Comparison of ENCODE assay signal across 12 cellular contexts in the genomic region with DNA sequence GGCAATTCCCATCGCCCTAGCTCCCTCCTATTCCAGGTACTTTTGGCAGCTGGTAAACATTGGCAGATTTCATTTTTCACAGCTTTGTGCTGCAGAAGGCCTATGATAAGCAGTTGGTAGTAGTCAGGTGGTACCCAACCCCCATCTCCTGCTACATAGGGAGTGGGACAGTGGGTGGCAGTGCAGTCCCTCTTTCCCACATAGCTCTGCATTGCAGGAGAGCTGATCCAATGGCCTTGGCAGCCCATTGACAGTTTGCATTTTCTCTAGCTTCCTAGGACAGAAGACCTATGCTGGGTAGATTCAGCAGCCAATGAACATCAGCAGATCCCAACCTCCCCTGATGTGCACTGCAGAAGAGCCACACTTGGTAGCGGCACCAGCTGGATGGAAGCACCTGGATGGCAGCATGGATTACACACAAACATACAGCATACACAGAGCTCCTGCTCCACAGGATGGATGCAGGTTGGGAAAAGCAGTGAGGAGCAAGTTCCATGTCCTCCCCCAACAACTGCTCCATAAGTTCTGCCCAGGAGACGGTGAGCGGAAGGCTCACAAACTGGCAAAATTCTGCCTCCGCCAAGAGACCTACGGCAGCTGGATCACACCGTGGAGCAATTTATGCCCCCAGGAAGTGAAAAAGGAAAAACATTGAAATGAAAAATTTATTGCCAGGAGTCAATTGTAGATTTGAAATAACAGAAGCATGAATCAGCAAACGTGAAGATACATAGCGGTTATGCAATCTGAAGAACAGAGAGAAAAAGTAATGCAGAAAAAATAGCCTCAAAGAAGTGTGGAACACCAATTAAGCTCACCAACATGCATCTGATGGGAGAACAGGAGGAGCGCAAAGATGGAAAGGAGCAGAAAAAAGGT.
DNase-seq lines count a peak whose midpoint lies in the region; ATAC-seq and TF ChIP-seq lines count a peak whose summit lies in the region.
"Had no signal": no experiment of that assay in that cellular context is flagged by ENCODE, and none has a peak within 500 bp of the region (broad histone marks: within the 10 kb centered on the region; RNA-seq: fewer than 3 reads in every experiment).

No MANE protein-coding gene starts in this region.

- in situ Hi-C loops in brain microvascular endothelial cell (cut with HindIII; ENCODE audit: low pct_ligation_motif_present, low sequenced_read_pairs), result no loop called here
- in situ Hi-C loops in ACHN (cut with HindIII; ENCODE audit: low pct_ligation_motif_present, low pct_unique_long_range_greater_than_20kb, low sequenced_read_pairs), result no loop called here

- no peaks in the 10 kb centered on the region for H3K9me3 ChIP-seq in CD4-positive, alpha-beta T cell (ENCODE audit: control insufficient read depth, low read length)
- H3K9me3 ChIP-seq: thoracic aorta had no signal

- no peak overlapping the region for H4K8ac ChIP-seq in mesendoderm (ENCODE audit: low read depth, low read length)

- no peak overlapping the region for H3K27ac ChIP-seq in CD4-positive, alpha-beta T cell (ENCODE audit: low read depth, low read length)
- H3K27ac ChIP-seq in brain microvascular endothelial cell (peak overlapping the region; percentile 27), mesendoderm (ENCODE audit: low read depth, low read length) (no peak overlapping the region)
- H3K27ac ChIP-seq: thoracic aorta had no signal

- H3K4me3 ChIP-seq in brain microvascular endothelial cell (ENCODE audit: low read depth, low read length), result no peak overlapping the region
- H3K4me3 ChIP-seq in mesendoderm (ENCODE audit: low read length), result no peak overlapping the region
- H3K4me3 ChIP-seq: thoracic aorta had no signal

- no peak overlapping the region for H2BK120ac ChIP-seq in mesendoderm (ENCODE audit: low read depth, low read length)

- no peak for DNase-seq in CD4-positive, alpha-beta T cell
- DNase-seq in HFFc6 (peak; percentile 20), brain microvascular endothelial cell (no peak), mesendoderm (peak; percentile 67), cortex of kidney (lab: John Stamatoyannopoulos, UW) (no peak), ACHN (no peak), dedifferentiated amniotic fluid mesenchymal stem cell (ENCODE audit: extremely low spot score) (no peak)
- DNase-seq: GF-D8, kidney, NCI-H524 had no signal

- POLR2A ChIA-PET in CD4-positive, alpha-beta T cell (lab: Charles Lee), result interaction anchor here (1.4 kb wide), 1 partner anchor 13 kb away, joined by 3 read pairs; no protein-coding TSS in a partner anchor

- no peaks in the 10 kb centered on the region for H3K4me1 ChIP-seq in mesendoderm (ENCODE audit: control insufficient read depth, low read depth, low read length)

- H2BK15ac ChIP-seq in mesendoderm (replicated peaks; ENCODE audit: low read depth), result no peak overlapping the region

- H3K4me2 ChIP-seq in mesendoderm (ENCODE audit: low read length), result no peak overlapping the region

- peak overlapping the region; percentile 21 for H3K27ac Mint-ChIP-seq in CD4-positive, alpha-beta T cell
- peak overlapping the region; percentile 32 for H3K27ac Mint-ChIP-seq in HFFc6

- TF ChIP-seq CTCF in CD4-positive, alpha-beta T cell (IDR thresholded peaks at IDR 0.05), result no peak
- TF ChIP-seq CTCF in HFFc6 (IDR thresholded peaks at IDR 0.05) (no peak), brain microvascular endothelial cell (IDR thresholded peaks at IDR 0.05; ENCODE audit: low read depth, low read length, missing control alignments) (peak; percentile 20)

- H3K27me3 ChIP-seq in CD4-positive, alpha-beta T cell (ENCODE audit: control insufficient read depth, insufficient read depth, low read length), result no peaks in the 10 kb centered on the region
- H3K27me3 ChIP-seq in brain microvascular endothelial cell (replicated peaks) (no peaks in the 10 kb centered on the region), mesendoderm (ENCODE audit: insufficient read depth, low read length, poor library complexity) (no peaks in the 10 kb centered on the region)

- no peak overlapping the region for H3K4ac ChIP-seq in mesendoderm (ENCODE audit: low read depth, low read length)

- peaks cover 3% of the 10 kb centered on the region for H3K79me1 ChIP-seq in mesendoderm (ENCODE audit: low read length)

- H2AK5ac ChIP-seq in mesendoderm (ENCODE audit: low read length), result no peak overlapping the region

- no peak overlapping the region for H2BK5ac ChIP-seq in mesendoderm (ENCODE audit: low read length)

- no peak overlapping the region for H3K9ac ChIP-seq in mesendoderm (ENCODE audit: low read length)

- H3K18ac ChIP-seq in mesendoderm (ENCODE audit: low read length), result no peak overlapping the region

- no peaks in the 10 kb centered on the region for H3K27me3 Mint-ChIP-seq in CD4-positive, alpha-beta T cell
- no peaks in the 10 kb centered on the region for H3K27me3 Mint-ChIP-seq in HFFc6 (ENCODE audit: insufficient read depth)

- no peak for ATAC-seq in CD4-positive, alpha-beta T cell (ENCODE audit: poor library complexity)
- no peak for ATAC-seq in GM18498 (IDR thresholded peaks at IDR 0.05; ENCODE audit: unreplicated experiment)

- H3K4me1 Mint-ChIP-seq in CD4-positive, alpha-beta T cell (ENCODE audit: low read depth), result peaks cover 35% of the 10 kb centered on the region
- peaks cover 55% of the 10 kb centered on the region for H3K4me1 Mint-ChIP-seq in HFFc6 (ENCODE audit: low read depth)

- no CpG with 5 or more reads among the region's 10 CpGs for WGBS in mesendoderm (ENCODE audit: extremely low coverage, insufficient coverage, low lambda C conversion rate)

- H3K9me3 Mint-ChIP-seq in CD4-positive, alpha-beta T cell, result peaks cover 2% of the 10 kb centered on the region
- no peaks in the 10 kb centered on the region for H3K9me3 Mint-ChIP-seq in HFFc6

- H3K79me2 ChIP-seq in mesendoderm (ENCODE audit: control insufficient read depth, insufficient read depth, low read length), result no peaks in the 10 kb centered on the region

- no peak overlapping the region for H3K4me3 Mint-ChIP-seq in CD4-positive, alpha-beta T cell
- peak overlapping the region; percentile 1; the same call in 1 of the 2 replicates for H3K4me3 Mint-ChIP-seq in HFFc6

- intact Hi-C loops in CD4-positive, alpha-beta T cell (cut with DNase I, micrococcal nuclease), result no loop called here

- no peak overlapping the region for H4K5ac ChIP-seq in mesendoderm (ENCODE audit: low read length)

- H3K23ac ChIP-seq in mesendoderm (ENCODE audit: low read length), result no peak overlapping the region

- H3K36me3 Mint-ChIP-seq in CD4-positive, alpha-beta T cell (ENCODE audit: low read depth), result peaks cover 94% of the 10 kb centered on the region
- peaks cover 36% of the 10 kb centered on the region for H3K36me3 Mint-ChIP-seq in HFFc6 (ENCODE audit: low read depth)

- H3K56ac ChIP-seq in mesendoderm (ENCODE audit: low read length), result no peak overlapping the region

- CTCF ChIA-PET in CD4-positive, alpha-beta T cell (lab: Charles Lee), result no interaction called here

- peaks cover 12% of the 10 kb centered on the region for H3K36me3 ChIP-seq in brain microvascular endothelial cell (replicated peaks)
- no peaks in the 10 kb centered on the region for H3K36me3 ChIP-seq in mesendoderm (ENCODE audit: control insufficient read depth, insufficient read depth, low read length)

Comparison
In these comparisons a context has a peak if more than half of its experiments do, and no peak if none do; other contexts are left out.
1. DNase-seq: peak in HFFc6 (single experiment) and mesendoderm (single experiment); none in CD4-positive, alpha-beta T cell (0 of 10), brain microvascular endothelial cell (single experiment), cortex of kidney (single experiment), ACHN (single experiment) and dedifferentiated amniotic fluid mesenchymal stem cell (single experiment).